12 cellular contexts compared by ENCODE assay signal in genomic region chr10:99461230-99461629, GRCh38. TPM values are rescaled to one million over a fixed set of nuclear protein-coding genes. Genes with fewer than 3 reads are reported as not detected.
DNase-seq lines count a peak whose midpoint lies in the region; ATAC-seq, FAIRE-seq and TF ChIP-seq lines count a peak whose summit lies in the region.
"Had no signal": no experiment of that assay in that cellular context is flagged by ENCODE, and none has a peak within 500 bp of the region (broad histone marks: within the 10 kb centered on the region; RNA-seq: fewer than 3 reads in every experiment).

No MANE protein-coding gene starts in this region.

- no peaks in the 10 kb centered on the region for H3K27me3 ChIP-seq in RWPE2 (ENCODE audit: insufficient read depth, poor library complexity, severe bottlenecking)

- TF ChIP-seq CTCF in A549 (IDR thresholded peaks at IDR 0.05) (no peak), RWPE2 (IDR thresholded peaks at IDR 0.05; ENCODE audit: poor library complexity, severe bottlenecking) (no peak), fibroblast of the aortic adventitia (IDR thresholded peaks at IDR 0.05; ENCODE audit: insufficient read depth, low read length) (no peak)

- H3K27ac ChIP-seq in A549 (no peak overlapping the region), RWPE2 (ENCODE audit: poor library complexity, severe bottlenecking) (no peak overlapping the region)

- CTCF ChIA-PET in A549 (lab: Yijun Ruan, JAX): interaction anchor here (1.1 to 1.8 kb wide), 2 partner anchors 98 to 150 kb away, joined by 3 to 5 read pairs; no protein-coding TSS in a partner anchor

- DNase-seq in A549 (ENCODE audit: low read depth in 1 of 2, low spot score in 1 of 2) (peak in 1 of 2 experiments; percentile 23), HCEC 1CT (peak; percentile 90), RWPE2 (ENCODE audit: low spot score) (no peak), fibroblast of the aortic adventitia (ENCODE audit: low read depth) (peak; percentile 12), DMS153 (lab: John Stamatoyannopoulos, UW) (no peak), SW 1271 (lab: John Stamatoyannopoulos, UW) (no peak)
- DNase-seq in activated CD4-positive, alpha-beta T cell treated with anti-CD3 and anti-CD28 coated beads for 1 hour: no peak
- DNase-seq: activated gamma-delta T cell; NCI-H1930; NCI-H510A; stimulated activated CD4-positive, alpha-beta T cell treated with anti-CD3 and anti-CD28 coated beads, Interleukin-12 subunit alpha, Interleukin-12 subunit beta, amount 100 ng/mL, for 4 hours had no signal

- POLR2A ChIA-PET in A549 (lab: Yijun Ruan, JAX): no interaction called here

- H3K9me3 ChIP-seq in A549: no peaks in the 10 kb centered on the region
- no peaks in the 10 kb centered on the region for H3K9me3 ChIP-seq in RWPE2 (ENCODE audit: severe bottlenecking)

- no peak for TF ChIP-seq RAD21 in A549 (conservative IDR thresholded peaks at IDR 0.05 in 1 of 2, IDR thresholded peaks at IDR 0.05 in 1 of 2)

- no peak for FAIRE-seq in A549 (lab: Jason Lieb, UNC)

- peaks cover 1% of the 10 kb centered on the region; the same call in 1 of the 3 replicates for H3K4me1 ChIP-seq in A549
- H3K4me1 ChIP-seq in RWPE2 (ENCODE audit: insufficient read depth, poor library complexity, severe bottlenecking): no peaks in the 10 kb centered on the region

- TF ChIP-seq POLR2A in A549 (IDR thresholded peaks at IDR 0.05; ENCODE audit: low read length): no peak

- no peak overlapping the region for H3K4me2 ChIP-seq in A549

- WGBS in A549 (ENCODE audit: missing lambda C conversion rate): 20% methylated on average over 2 of the region's 2 CpGs

- H3K36me3 ChIP-seq in RWPE2 (ENCODE audit: low read depth): no peaks in the 10 kb centered on the region

- H3K4me3 ChIP-seq in A549 (no peak overlapping the region), RWPE2 (ENCODE audit: severe bottlenecking) (no peak overlapping the region), fibroblast of the aortic adventitia (ENCODE audit: low read depth, low read length) (no peak overlapping the region)

- ATAC-seq in A549 (peak; percentile 74 to 76), RWPE2 (ENCODE audit: low read depth) (peak; percentile 76), HG03159 (IDR thresholded peaks at IDR 0.05; ENCODE audit: unreplicated experiment) (no peak)

- TF ChIP-seq EP300 in A549 (IDR thresholded peaks at IDR 0.05): no peak

TF ChIP-seq in A549, 52 proteins besides CTCF, POLR2A, EP300 and RAD21:
- TF ChIP-seq PHF8 (IDR thresholded peaks at IDR 0.05; ENCODE audit: borderline replicate concordance, low read depth) (no peak), FOSL2 (IDR thresholded peaks at IDR 0.05) (no peak), FOSL2 (CRISPR knock-in tag; IDR thresholded peaks at IDR 0.05) (peak; percentile 19; the same call in 1 of the 2 replicates), TFCP2L1 (CRISPR knock-in tag; IDR thresholded peaks at IDR 0.05) (no peak), FOSB (CRISPR knock-in tag; IDR thresholded peaks at IDR 0.05) (no peak), CHD4 (IDR thresholded peaks at IDR 0.05; ENCODE audit: borderline replicate concordance) (no peak), CBX8 (IDR thresholded peaks at IDR 0.05) (no peak), ESRRA (IDR thresholded peaks at IDR 0.05; ENCODE audit: borderline replicate concordance, low read length) (no peak), MAFK (IDR thresholded peaks at IDR 0.05; ENCODE audit: partially characterized antibody) (peak; percentile 74), HOXA7 (CRISPR knock-in tag; IDR thresholded peaks at IDR 0.05) (no peak), KDM5A (IDR thresholded peaks at IDR 0.05) (no peak), EHF (CRISPR knock-in tag; IDR thresholded peaks at IDR 0.05) (no peak), RARB (CRISPR knock-in tag; IDR thresholded peaks at IDR 0.05) (no peak), E2F6 (IDR thresholded peaks at IDR 0.05; ENCODE audit: borderline replicate concordance, low read depth) (no peak), JUN (IDR thresholded peaks at IDR 0.05) (no peak), POLR2AphosphoS2 (conservative IDR thresholded peaks at IDR 0.05; ENCODE audit: low read length) (no peak), TP53 (CRISPR knock-in tag; IDR thresholded peaks at IDR 0.05) (no peak)

RNA-seq across cellular contexts. Expression of gene GOT1, which starts 30.8 kb away (rescaled TPM):
- polyA plus RNA-seq in A549 (2011; rRNA removed) (34.9 and 55.7 TPM in 2 replicates), A549 (2017; fragmentation: RNase III; extraction: RNeasy Plus Mini Kit Qiagen cat#74134 plus additional on column Dnase treatment) (27.6 to 31.3 TPM (median 31.1 TPM) in 3 replicates)
- polyA plus RNA-seq in A549 (2012; cell fraction: cytosol; rRNA removed): 20.8 and 25.6 TPM in 2 replicates
- polyA plus RNA-seq in A549 (2012; cell fraction: nucleus; rRNA removed): 15.5 and 24.5 TPM in 2 replicates
- 33.7 and 34.2 TPM in 2 replicates for polyA minus RNA-seq in A549 (2011; rRNA and poly(A)+ RNA removed)
- total RNA-seq in fibroblast of the aortic adventitia (ENCODE audit: low replicate concordance): 14.7 and 33.7 TPM in 2 replicates

Comparison
In these comparisons a context has a peak if more than half of its experiments do, and no peak if none do; other contexts are left out.
1. DNase-seq: peak in HCEC 1CT (single experiment) and fibroblast of the aortic adventitia (single experiment); none in RWPE2 (single experiment), activated CD4-positive, alpha-beta T cell treated with anti-CD3 and anti-CD28 coated beads for 1 hour (single experiment), DMS153 (single experiment) and SW 1271 (0 of 2).